Comparison of ENCODE assay signal across 10 cellular contexts in genomic region chr5:145811834-145812625, GRCh38. TPM values are rescaled to one million over a fixed set of nuclear protein-coding genes. Genes with fewer than 3 reads are reported as not detected.
DNase-seq lines count a peak whose midpoint lies in the region; ATAC-seq, FAIRE-seq and TF ChIP-seq lines count a peak whose summit lies in the region.
"Had no signal": no experiment of that assay in that cellular context is flagged by ENCODE, and none has a peak within 500 bp of the region (broad histone marks: within the 10 kb centered on the region; RNA-seq: fewer than 3 reads in every experiment).

No MANE protein-coding gene starts in this region.

- H3K4me3 ChIP-seq in RWPE2 (ENCODE audit: severe bottlenecking) (no peak overlapping the region), smooth muscle cell (no peak overlapping the region)
- H3K4me3 ChIP-seq: BLaER1 treated with 17β-estradiol and CSF1 and Interleukin-3, amounts not matched to agents 10 nM and 100 nM had no signal

- ATAC-seq in RWPE2 (ENCODE audit: low read depth), result peak; percentile 56
- no peak for ATAC-seq in GM18519 (IDR thresholded peaks at IDR 0.05; ENCODE audit: low FRiP score, unreplicated experiment)
- ATAC-seq in GM19035 (IDR thresholded peaks at IDR 0.05; ENCODE audit: unreplicated experiment), result no peak

- H3K79me2 ChIP-seq in smooth muscle cell (ENCODE audit: low read depth), result no peaks in the 10 kb centered on the region

- H3K36me3 ChIP-seq in RWPE2 (ENCODE audit: low read depth), result peaks cover 6% of the 10 kb centered on the region; the same call in 1 of the 2 replicates
- no peaks in the 10 kb centered on the region for H3K36me3 ChIP-seq in smooth muscle cell (ENCODE audit: low read depth)

- H3K27ac ChIP-seq in RWPE2 (ENCODE audit: poor library complexity, severe bottlenecking) (no peak overlapping the region), smooth muscle cell (ENCODE audit: low read depth) (no peak overlapping the region)
- H3K27ac ChIP-seq: BLaER1 treated with 17β-estradiol and CSF1 and Interleukin-3, amounts not matched to agents 10 nM and 100 nM; KMS-11 had no signal

- FAIRE-seq in frontal cortex (lab: Jason Lieb, UNC), result peak; percentile 43

- no peak overlapping the region for H2AFZ ChIP-seq in smooth muscle cell (ENCODE audit: low read depth)

- TF ChIP-seq CTCF in RWPE2 (IDR thresholded peaks at IDR 0.05; ENCODE audit: poor library complexity, severe bottlenecking) (peak; percentile 42), smooth muscle cell (IDR thresholded peaks at IDR 0.05; ENCODE audit: borderline replicate concordance, insufficient read depth, poor library complexity, severe bottlenecking) (peak; percentile 13)

- no peak overlapping the region for H3K9ac ChIP-seq in smooth muscle cell (ENCODE audit: low read depth)
- H3K9ac ChIP-seq: BLaER1 treated with 17β-estradiol and CSF1 and Interleukin-3, amounts not matched to agents 10 nM and 100 nM; KMS-11 had no signal

- DNase-seq in NCI-H1417 (lab: John Stamatoyannopoulos, UW) (peak in 2 of 3 experiments; percentile 26 to 60), NCI-H1417 treated with DMSO at 0.1 percent for 48 hours (lab: John Stamatoyannopoulos, UW) (no peak), RWPE2 (ENCODE audit: low spot score) (no peak), frontal cortex (ENCODE audit: low spot score in 2 of 2) (peak in 1 of 2 donors; percentile 15), smooth muscle cell (lab: John Stamatoyannopoulos, UW; ENCODE audit: unreplicated experiment) (no peak), HuH-7.5 (ENCODE audit: low spot score) (no peak)

- no peaks in the 10 kb centered on the region for H4K20me1 ChIP-seq in smooth muscle cell (ENCODE audit: low read depth)
- H4K20me1 ChIP-seq: BLaER1 treated with 17β-estradiol and CSF1 and Interleukin-3, amounts not matched to agents 10 nM and 100 nM had no signal

- H3K9me3 ChIP-seq in RWPE2 (ENCODE audit: severe bottlenecking), result no peaks in the 10 kb centered on the region
- H3K9me3 ChIP-seq in smooth muscle cell (replicated peaks; ENCODE audit: low read depth), result no peaks in the 10 kb centered on the region
- H3K9me3 ChIP-seq: BLaER1 treated with 17β-estradiol and CSF1 and Interleukin-3, amounts not matched to agents 10 nM and 100 nM had no signal

- 67% methylated on average over 3 of the region's 3 CpGs for WGBS in smooth muscle cell (ENCODE audit: low lambda C conversion rate)

- H3F3A ChIP-seq in smooth muscle cell (ENCODE audit: low read depth), result no peaks in the 10 kb centered on the region

- H3K27me3 ChIP-seq in RWPE2 (ENCODE audit: insufficient read depth, poor library complexity, severe bottlenecking) (no peaks in the 10 kb centered on the region), smooth muscle cell (ENCODE audit: low read depth) (no peaks in the 10 kb centered on the region)
- H3K27me3 ChIP-seq: BLaER1 treated with 17β-estradiol and CSF1 and Interleukin-3, amounts not matched to agents 10 nM and 100 nM had no signal

- H3K4me1 ChIP-seq in RWPE2 (ENCODE audit: insufficient read depth, poor library complexity, severe bottlenecking) (no peaks in the 10 kb centered on the region), smooth muscle cell (ENCODE audit: low read depth) (no peaks in the 10 kb centered on the region)
- H3K4me1 ChIP-seq: BLaER1 treated with 17β-estradiol and CSF1 and Interleukin-3, amounts not matched to agents 10 nM and 100 nM had no signal

- no peak overlapping the region for H3K4me2 ChIP-seq in smooth muscle cell
- H3K4me2 ChIP-seq: BLaER1 treated with 17β-estradiol and CSF1 and Interleukin-3, amounts not matched to agents 10 nM and 100 nM; KMS-11 had no signal

RNA-seq across cellular contexts. Expression of gene PRELID2, which starts 23.1 kb away (rescaled TPM):
- total RNA-seq in frontal cortex (25.7 TPM), smooth muscle cell (2.5 and 11.2 TPM in 2 replicates)
- polyA plus RNA-seq in smooth muscle cell, result 7.3 and 11.1 TPM in 2 replicates

Comparison
In these comparisons a context has a peak if more than half of its experiments do, and no peak if none do; other contexts are left out.
1. DNase-seq: peak in NCI-H1417 (2 of 3); none in NCI-H1417 treated with DMSO at 0.1 percent for 48 hours (single experiment), RWPE2 (single experiment), smooth muscle cell (single experiment) and HuH-7.5 (single experiment).